In the genomic region with DNA sequence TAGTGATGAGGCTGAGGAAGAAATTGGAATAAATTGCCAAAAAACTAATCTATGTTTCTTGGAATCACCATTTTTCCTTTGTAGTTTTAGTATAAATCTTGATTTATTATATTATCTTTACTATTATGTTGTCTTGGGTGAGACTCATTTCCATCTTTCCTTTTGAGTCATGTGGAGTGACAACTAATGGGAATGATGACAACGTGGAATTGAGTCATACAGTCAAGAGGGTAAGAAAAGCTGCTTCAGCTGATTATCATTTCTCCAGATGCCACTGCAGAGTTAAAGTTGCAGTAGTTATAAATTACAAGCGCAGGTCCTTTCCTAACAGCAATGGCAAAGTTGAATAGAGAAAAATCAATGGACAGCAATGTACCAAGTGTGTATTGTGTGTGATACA, we compare ENCODE assay signal across 28 cellular contexts. TPM values are rescaled to one million over a fixed set of nuclear protein-coding genes. Genes with fewer than 3 reads are reported as not detected.
A peak's percentile ranks its signal among the peaks of the same experiment; 100 is the strongest.
DNase-seq lines count a peak whose midpoint lies in the region; ATAC-seq, FAIRE-seq and TF ChIP-seq lines count a peak whose summit lies in the region.
"Had no signal": no experiment of that assay in that cellular context is flagged by ENCODE, and none has a peak within 500 bp of the region (broad histone marks: within the 10 kb centered on the region; RNA-seq: fewer than 3 reads in every experiment).

No MANE protein-coding gene starts in this region.

- no peaks in the 10 kb centered on the region for H3K9me1 ChIP-seq in IMR-90 (ENCODE audit: insufficient read depth, low read length)

- BruUV-seq in IMR-90 (replicated peaks; lab: Mats Ljungman, UMichigan), result no TSS peak

- no peak for ATAC-seq in IMR-90 (ENCODE audit: low read depth)
- peak; percentile 68 for ATAC-seq in foreskin keratinocyte
- no peak for ATAC-seq in HG02678 (IDR thresholded peaks at IDR 0.05; ENCODE audit: unreplicated experiment)
- ATAC-seq: activated naive CD4-positive, alpha-beta T cell treated with anti-CD3 and anti-CD28 coated beads, Interleukin-2, amount 50 U/mL, for 72 hours; lower lobe of right lung; right cardiac atrium; stimulated activated naive CD8-positive, alpha-beta T cell treated with anti-CD3 and anti-CD28 coated beads, Interleukin-15, Interleukin-2, amounts not matched to agents 100 U/mL and 50 U/mL, for 24 hours had no signal

- dilution Hi-C loops in IMR-90 (cut with HindIII; ENCODE audit: low sequenced_read_pairs, unreplicated experiment), result no loop called here

- H4K5ac ChIP-seq in IMR-90 (ENCODE audit: low read depth, low read length), result no peak overlapping the region

- no peak for TF ChIP-seq POLR2A in IMR-90 (IDR thresholded peaks at IDR 0.05; ENCODE audit: low read depth, low read length)

- H4K8ac ChIP-seq in IMR-90 (ENCODE audit: low read depth in 2 of 2, low read length in 2 of 2), result no peak overlapping the region

- H3K14ac ChIP-seq in IMR-90 (replicated peaks; ENCODE audit: low read depth, low read length), result no peak overlapping the region

- H3K18ac ChIP-seq in IMR-90 (ENCODE audit: low read depth, low read length), result no peak overlapping the region

- WGBS in IMR-90 (ENCODE audit: extremely low coverage in 2 of 2, insufficient read length in 1 of 2), 2 experiments, result no CpG with 5 or more reads among the region's 2 CpGs

- H3K27ac ChIP-seq in IMR-90 (ENCODE audit: insufficient read depth, low read length) (no peak overlapping the region), foreskin keratinocyte (no peak overlapping the region)
- H3K27ac ChIP-seq: ascending aorta; BLaER1 treated with 17β-estradiol and CSF1 and Interleukin-3, amounts not matched to agents 10 nM and 100 nM; lower lobe of right lung; parathyroid adenoma; thyroid gland; VCaP had no signal

- H3K36me3 ChIP-seq in IMR-90 (ENCODE audit: control insufficient read depth, insufficient read depth, low read length) (no peaks in the 10 kb centered on the region), bronchial epithelial cell (ENCODE audit: control insufficient read depth, insufficient read depth, low read length) (no peaks in the 10 kb centered on the region)
- H3K36me3 ChIP-seq: ascending aorta; BLaER1 treated with 17β-estradiol and CSF1 and Interleukin-3, amounts not matched to agents 10 nM and 100 nM; lower lobe of right lung; thyroid gland had no signal

- H2AK5ac ChIP-seq in IMR-90 (ENCODE audit: low read depth, low read length), result no peak overlapping the region

- no peaks in the 10 kb centered on the region for H3K27me3 ChIP-seq in IMR-90 (ENCODE audit: control insufficient read depth, insufficient read depth, low read length)
- no peaks in the 10 kb centered on the region for H3K27me3 ChIP-seq in bronchial epithelial cell (ENCODE audit: control insufficient read depth, insufficient read depth, low read length)
- no peaks in the 10 kb centered on the region for H3K27me3 ChIP-seq in foreskin keratinocyte
- H3K27me3 ChIP-seq: ascending aorta; BLaER1 treated with 17β-estradiol and CSF1 and Interleukin-3, amounts not matched to agents 10 nM and 100 nM; thyroid gland had no signal

- H2AK9ac ChIP-seq in IMR-90 (replicated peaks; ENCODE audit: low read depth, low read length, poor library complexity), result no peak overlapping the region

- peak; percentile 16 for DNase-seq in AG20443 (ENCODE audit: low spot score)
- peak; percentile 60 for DNase-seq in IMR-90
- DNase-seq in bronchial epithelial cell (ENCODE audit: low read depth), result peak; percentile 75
- peak in 1 of 2 donors; percentile 37 for DNase-seq in foreskin keratinocyte
- DNase-seq in stimulated activated CD4-positive, alpha-beta T cell treated with anti-CD3 and anti-CD28 coated beads, Interleukin-4, amount 100 ng/mL, for 4 hours, result no peak
- DNase-seq in NCI-H774 (lab: John Stamatoyannopoulos, UW), result no peak
- no peak for DNase-seq in NCI-H1694 treated with DMSO at 0.1 percent for 48 hours (lab: John Stamatoyannopoulos, UW)
- DNase-seq: activated CD4-positive, alpha-beta T cell treated with anti-CD3 and anti-CD28 coated beads for 48 hours; Caco-2; cerebellar nuclear complex; DMS79 treated with DMSO at 0.1 percent for 48 hours; erythroblast; kidney; lower lobe of right lung; NCI-H1694; NCI-H2171 treated with DMSO at 0.1 percent for 48 hours; NCI-H526 treated with DMSO at 0.1 percent for 48 hours; right cardiac atrium; stimulated activated naive CD8-positive, alpha-beta T cell treated with anti-CD3 and anti-CD28 coated beads, Interleukin-15, Interleukin-2, amounts not matched to agents 100 U/mL and 50 U/mL, for 24 hours; T-helper 2 cell; thyroid gland had no signal

- H2AFZ ChIP-seq in IMR-90 (replicated peaks; ENCODE audit: low read length, poor library complexity), result no peak overlapping the region
- H2AFZ ChIP-seq: parathyroid adenoma had no signal

- intact Hi-C loops in IMR-90 (cut with micrococcal nuclease), result no loop called here

- no peak overlapping the region for H2BK15ac ChIP-seq in IMR-90 (ENCODE audit: low read depth, low read length)

- H3K56ac ChIP-seq in IMR-90 (ENCODE audit: extremely low read depth, insufficient read depth, low read length), result no peak overlapping the region

- H3K23ac ChIP-seq in IMR-90 (ENCODE audit: low read depth, low read length), result no peak overlapping the region

- no peaks in the 10 kb centered on the region for H3K79me1 ChIP-seq in IMR-90 (ENCODE audit: low read depth in 1 of 2, low read length in 2 of 2)

- H3K4me3 ChIP-seq in IMR-90 (ENCODE audit: insufficient read depth, low read depth, low read length) (no peak overlapping the region), bronchial epithelial cell (ENCODE audit: low read depth, low read length) (no peak overlapping the region)
- H3K4me3 ChIP-seq: ascending aorta; BLaER1 treated with 17β-estradiol and CSF1 and Interleukin-3, amounts not matched to agents 10 nM and 100 nM; lower lobe of right lung; thyroid gland had no signal

- POLR2A ChIA-PET in IMR-90 (lab: Charles Lee; ENCODE audit: unreplicated experiment), result no interaction called here

- H4K20me1 ChIP-seq in IMR-90 (ENCODE audit: insufficient read depth, low read length), result no peaks in the 10 kb centered on the region
- H4K20me1 ChIP-seq: BLaER1 treated with 17β-estradiol and CSF1 and Interleukin-3, amounts not matched to agents 10 nM and 100 nM had no signal

- no peak for TF ChIP-seq RAD21 in IMR-90 (IDR thresholded peaks at IDR 0.05; ENCODE audit: low read length)

- TF ChIP-seq CTCF in IMR-90 (conservative IDR thresholded peaks at IDR 0.05; ENCODE audit: low read depth, low read length) (no peak), bronchial epithelial cell (IDR thresholded peaks at IDR 0.05; ENCODE audit: insufficient read depth, low read length, severe bottlenecking) (no peak), foreskin keratinocyte (conservative IDR thresholded peaks at IDR 0.05) (no peak)

- no peak overlapping the region for H2BK120ac ChIP-seq in IMR-90 (ENCODE audit: low read depth, low read length)

- no peak overlapping the region for H3K9ac ChIP-seq in IMR-90 (ENCODE audit: low read depth, low read length)
- H3K9ac ChIP-seq: BLaER1 treated with 17β-estradiol and CSF1 and Interleukin-3, amounts not matched to agents 10 nM and 100 nM; parathyroid adenoma had no signal

- no peak overlapping the region for H3K4me2 ChIP-seq in IMR-90 (ENCODE audit: low read depth, low read length)
- H3K4me2 ChIP-seq: BLaER1 treated with 17β-estradiol and CSF1 and Interleukin-3, amounts not matched to agents 10 nM and 100 nM had no signal

- in situ Hi-C loops in IMR-90 (cut with MboI; ENCODE audit: low sequenced_read_pairs), result no loop called here

- H2BK5ac ChIP-seq in IMR-90 (ENCODE audit: low read depth, low read length, poor library complexity, severe bottlenecking), result no peak overlapping the region

- H4K91ac ChIP-seq in IMR-90 (ENCODE audit: insufficient read depth, low read depth, low read length), result no peak overlapping the region

- H3K4me1 ChIP-seq in IMR-90 (ENCODE audit: control insufficient read depth, insufficient read depth, low read length) (peaks cover 1% of the 10 kb centered on the region; the same call in 1 of the 2 replicates), foreskin keratinocyte (no peaks in the 10 kb centered on the region)
- H3K4me1 ChIP-seq: ascending aorta; BLaER1 treated with 17β-estradiol and CSF1 and Interleukin-3, amounts not matched to agents 10 nM and 100 nM; Caco-2; lower lobe of right lung; parathyroid adenoma; thyroid gland had no signal

- CTCF ChIA-PET in IMR-90 (lab: Yijun Ruan, JAX), result no interaction called here

- no peak overlapping the region for H3K4ac ChIP-seq in IMR-90 (ENCODE audit: low read depth, low read length)

- H3K9me3 ChIP-seq in IMR-90 (ENCODE audit: control insufficient read depth, insufficient read depth, low read length), result no peaks in the 10 kb centered on the region
- H3K9me3 ChIP-seq: ascending aorta, Caco-2, lower lobe of right lung, thyroid gland had no signal

- H2BK20ac ChIP-seq in IMR-90 (ENCODE audit: low read depth, low read length), result no peak overlapping the region

- no peak for FAIRE-seq in bronchial epithelial cell (lab: Jason Lieb, UNC)
- FAIRE-seq: kidney had no signal

TF ChIP-seq in IMR-90, 13 proteins besides CTCF, POLR2A, EP300 and RAD21:
- TF ChIP-seq, protein P1, sequence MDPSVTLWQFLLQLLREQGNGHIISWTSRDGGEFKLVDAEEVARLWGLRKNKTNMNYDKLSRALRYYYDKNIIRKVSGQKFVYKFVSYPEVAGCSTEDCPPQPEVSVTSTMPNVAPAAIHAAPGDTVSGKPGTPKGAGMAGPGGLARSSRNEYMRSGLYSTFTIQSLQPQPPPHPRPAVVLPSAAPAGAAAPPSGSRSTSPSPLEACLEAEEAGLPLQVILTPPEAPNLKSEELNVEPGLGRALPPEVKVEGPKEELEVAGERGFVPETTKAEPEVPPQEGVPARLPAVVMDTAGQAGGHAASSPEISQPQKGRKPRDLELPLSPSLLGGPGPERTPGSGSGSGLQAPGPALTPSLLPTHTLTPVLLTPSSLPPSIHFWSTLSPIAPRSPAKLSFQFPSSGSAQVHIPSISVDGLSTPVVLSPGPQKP (IDR thresholded peaks at IDR 0.05; ENCODE audit: borderline replicate concordance, low read depth, low read length), result no peak
- TF ChIP-seq RCOR1 (IDR thresholded peaks at IDR 0.05; ENCODE audit: insufficient replicate concordance, low read length) (no peak), MAFK (IDR thresholded peaks at IDR 0.05; ENCODE audit: low read depth, low read length) (peak; percentile 59; the same call in 1 of the 2 replicates), CHD1 (IDR thresholded peaks at IDR 0.05; ENCODE audit: low read depth, low read length) (no peak)

RNA-seq across cellular contexts. Expression of gene HHIP, which starts 30.8 kb away (rescaled TPM):
- total RNA-seq in IMR-90 (2012; rRNA removed), result 6.6 and 8.6 TPM in 2 replicates
- polyA plus RNA-seq in IMR-90 (2012; rRNA removed), result 7.8 and 9.6 TPM in 2 replicates
- polyA plus RNA-seq in IMR-90 (2012; cell fraction: cytosol; rRNA removed), result 2.6 and 3.4 TPM in 2 replicates
- polyA plus RNA-seq in IMR-90 (2012; cell fraction: nucleus; rRNA removed; ENCODE audit: low replicate concordance), result 1.2 and 3.9 TPM in 2 replicates
- total RNA-seq in bronchial epithelial cell, result not detected in 2 replicates
- total RNA-seq in foreskin keratinocyte, result 0.53 and 0.75 TPM in 2 replicates
- polyA plus RNA-seq in foreskin keratinocyte, result 0.52 and 1.6 TPM in 2 replicates
- total RNA-seq: activated naive CD4-positive, alpha-beta T cell treated with anti-CD3 and anti-CD28 coated beads, Interleukin-2, amount 50 U/mL, for 72 hours; activated T-helper 1 cell treated with anti-CD3 and anti-CD28 coated beads, Interleukin-12 subunit alpha, Interleukin-12 subunit beta, Interleukin-2, Interleukin-4 antibody, amounts not matched to agents 30 ng/mL and 10 ng/mL and 1 ng/mL, durations not matched to agents 14 hours and 24 hours and 36 hours had no signal

Comparison
In these comparisons a context has a peak if more than half of its experiments do, and no peak if none do; other contexts are left out.
1. DNase-seq: peak in AG20443 (single experiment), IMR-90 (single experiment) and bronchial epithelial cell (single experiment); none in stimulated activated CD4-positive, alpha-beta T cell treated with anti-CD3 and anti-CD28 coated beads, Interleukin-4, amount 100 ng/mL, for 4 hours (0 of 2), NCI-H774 (single experiment) and NCI-H1694 treated with DMSO at 0.1 percent for 48 hours (single experiment).